23 cellular contexts compared by ENCODE assay signal in the genomic region with DNA sequence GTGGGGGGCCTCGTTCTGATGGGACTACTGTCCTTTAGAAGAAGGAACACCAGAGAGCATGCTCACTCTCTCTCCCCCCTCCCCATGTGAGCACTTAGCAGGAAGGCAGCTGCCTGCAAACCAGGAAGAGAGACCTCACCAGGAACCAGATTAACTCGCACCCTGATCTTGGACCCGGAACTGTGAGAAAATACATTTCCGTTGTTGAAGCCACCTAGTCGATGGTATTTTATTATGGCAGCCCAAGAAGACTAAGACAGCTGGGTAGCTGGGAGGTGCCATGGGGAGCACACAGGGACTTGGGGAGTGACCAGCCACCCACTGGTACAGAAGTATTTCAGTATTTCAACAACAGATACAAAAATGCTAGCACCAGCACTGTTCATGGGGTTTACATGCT. TPM values are rescaled to one million over a fixed set of nuclear protein-coding genes. Genes with fewer than 3 reads are reported as not detected.
A peak's percentile ranks its signal among the peaks of the same experiment; 100 is the strongest.
DNase-seq lines count a peak whose midpoint lies in the region; ATAC-seq and TF ChIP-seq lines count a peak whose summit lies in the region.
"Had no signal": no experiment of that assay in that cellular context is flagged by ENCODE, and none has a peak within 500 bp of the region (broad histone marks: within the 10 kb centered on the region; RNA-seq: fewer than 3 reads in every experiment).

No MANE protein-coding gene starts in this region.

- no peak overlapping the region for H3K27ac Mint-ChIP-seq in activated T-cell treated with anti-CD3 and anti-CD28 coated beads, Interleukin-2, amount 50 U/mL, for 24 hours
- H3K27ac Mint-ChIP-seq in activated T-cell treated with anti-CD3 and anti-CD28 coated beads, Interleukin-2, amount 50 U/mL, for 72 hours, result no peak overlapping the region
- H3K27ac Mint-ChIP-seq in endothelial cell (ENCODE audit: unreplicated experiment), result peak overlapping the region; percentile 54
- H3K27ac Mint-ChIP-seq: activated CD8-positive, alpha-beta memory T cell treated with anti-CD3 and anti-CD28 coated beads, Interleukin-2, amount 10 ng/mL, durations not matched to agents 7 days and 5 days had no signal

- peaks cover 9% of the 10 kb centered on the region for H3K36me3 Mint-ChIP-seq in activated T-cell treated with anti-CD3 and anti-CD28 coated beads, Interleukin-2, amount 50 U/mL, for 24 hours (ENCODE audit: low read depth)
- H3K36me3 Mint-ChIP-seq in activated T-cell treated with anti-CD3 and anti-CD28 coated beads, Interleukin-2, amount 50 U/mL, for 72 hours (ENCODE audit: insufficient read depth in 2 of 2), result peaks cover 0 to 2% of the 10 kb centered on the region in 2 donors
- H3K36me3 Mint-ChIP-seq in endothelial cell (ENCODE audit: low read depth, unreplicated experiment), result peaks cover 6% of the 10 kb centered on the region

- H3K4me1 Mint-ChIP-seq in activated T-cell treated with anti-CD3 and anti-CD28 coated beads, Interleukin-2, amount 50 U/mL, for 24 hours (ENCODE audit: low read depth), result peaks cover 61% of the 10 kb centered on the region
- peaks cover 52% of the 10 kb centered on the region for H3K4me1 Mint-ChIP-seq in activated T-cell treated with anti-CD3 and anti-CD28 coated beads, Interleukin-2, amount 50 U/mL, for 72 hours (ENCODE audit: low read depth)
- peaks cover 47% of the 10 kb centered on the region for H3K4me1 Mint-ChIP-seq in endothelial cell (ENCODE audit: unreplicated experiment)

- no TSS peak for BruUV-seq in Panc1 (replicated peaks; lab: Mats Ljungman, UMichigan)

- POLR2A ChIA-PET in Panc1 (lab: Charles Lee), result no interaction called here

- 75 to 76% methylated on average over 5 of the region's 5 CpGs for WGBS in body of pancreas, 2 donors

- intact Hi-C loops in Panc1 (cut with micrococcal nuclease; ENCODE audit: unreplicated experiment) (no loop called here), body of pancreas (cut with DNase I) (no loop called here)

- H3K4me1 ChIP-seq in Panc1 (ENCODE audit: control insufficient read depth, insufficient read depth, low read length) (peaks cover 32% of the 10 kb centered on the region), body of pancreas (peaks cover 22% of the 10 kb centered on the region)

- DNase-seq in activated T-cell treated with anti-CD3 and anti-CD28 coated beads, Interleukin-2, amount 50 U/mL, for 24 hours, result peak; percentile 19
- DNase-seq in activated T-cell treated with anti-CD3 and anti-CD28 coated beads, Interleukin-2, amount 50 U/mL, for 72 hours, result no peak
- DNase-seq in Panc1 (ENCODE audit: low read depth, low spot score), result no peak
- no peak for DNase-seq in endothelial cell (ENCODE audit: low spot score)
- peak; percentile 18 for DNase-seq in stimulated activated CD8-positive, alpha-beta memory T cell treated with anti-CD3 and anti-CD28 coated beads, Interleukin-4, amount 100 ng/mL, for 48 hours
- DNase-seq in erythroblast (lab: John Stamatoyannopoulos, UW), result no peak
- DNase-seq in GM03348 (ENCODE audit: low spot score), result no peak
- no peak for DNase-seq in body of pancreas
- DNase-seq: activated CD4-positive, alpha-beta T cell treated with anti-CD3 and anti-CD28 coated beads, Interleukin-2, amount 50 U/mL, for 1 hour; activated CD8-positive, alpha-beta memory T cell treated with anti-CD3 and anti-CD28 coated beads, Interleukin-2, amount 10 ng/mL, durations not matched to agents 7 days and 5 days; AML-193; cortex of kidney; kidney glomerular epithelial cell; NCI-H1694 treated with DMSO at 0.1 percent for 48 hours; NCI-H2171; NCI-H510A treated with DMSO at 0.1 percent for 48 hours; nucleus accumbens; SIG-M5; T-helper 1 cell; upper lobe of right lung had no signal

- H3K27me3 Mint-ChIP-seq in activated T-cell treated with anti-CD3 and anti-CD28 coated beads, Interleukin-2, amount 50 U/mL, for 24 hours, result no peaks in the 10 kb centered on the region
- no peaks in the 10 kb centered on the region for H3K27me3 Mint-ChIP-seq in activated T-cell treated with anti-CD3 and anti-CD28 coated beads, Interleukin-2, amount 50 U/mL, for 72 hours (ENCODE audit: low read depth)
- peaks cover 9% of the 10 kb centered on the region for H3K27me3 Mint-ChIP-seq in endothelial cell (ENCODE audit: unreplicated experiment)
- H3K27me3 Mint-ChIP-seq: activated CD8-positive, alpha-beta memory T cell treated with anti-CD3 and anti-CD28 coated beads, Interleukin-2, amount 10 ng/mL, durations not matched to agents 7 days and 5 days had no signal

- TF ChIP-seq CTCF in Panc1 (IDR thresholded peaks at IDR 0.05) (no peak), endothelial cell (IDR thresholded peaks at IDR 0.05; ENCODE audit: unreplicated experiment) (no peak), body of pancreas (IDR thresholded peaks at IDR 0.05) (no peak)

- CTCF ChIA-PET in Panc1 (lab: Charles Lee), result no interaction called here

- no peak overlapping the region for H3K4me3 Mint-ChIP-seq in activated T-cell treated with anti-CD3 and anti-CD28 coated beads, Interleukin-2, amount 50 U/mL, for 24 hours
- H3K4me3 Mint-ChIP-seq in activated T-cell treated with anti-CD3 and anti-CD28 coated beads, Interleukin-2, amount 50 U/mL, for 72 hours, result no peak overlapping the region
- no peak overlapping the region for H3K4me3 Mint-ChIP-seq in endothelial cell (ENCODE audit: unreplicated experiment)
- H3K4me3 Mint-ChIP-seq: activated CD8-positive, alpha-beta memory T cell treated with anti-CD3 and anti-CD28 coated beads, Interleukin-2, amount 10 ng/mL, durations not matched to agents 7 days and 5 days had no signal

- H3K27ac ChIP-seq in Panc1 (ENCODE audit: low read length), result peak overlapping the region; percentile 63
- H3K27ac ChIP-seq in body of pancreas, result no peak overlapping the region
- H3K27ac ChIP-seq: breast epithelium, KMS-11, upper lobe of right lung had no signal

- ATAC-seq in activated T-cell treated with anti-CD3 and anti-CD28 coated beads, Interleukin-2, amount 50 U/mL, for 72 hours (replicated peaks in 1 of 2), result no peak
- ATAC-seq in Panc1 (no peak), body of pancreas (no peak)
- ATAC-seq: activated CD8-positive, alpha-beta memory T cell treated with anti-CD3 and anti-CD28 coated beads, Interleukin-2, amount 10 ng/mL, durations not matched to agents 7 days and 5 days had no signal

- H3K4me3 ChIP-seq in Panc1 (ENCODE audit: low read depth in 2 of 2, low read length in 2 of 2) (no peak overlapping the region), body of pancreas (no peak overlapping the region)
- H3K4me3 ChIP-seq: breast epithelium, lung, upper lobe of right lung had no signal

- H3K36me3 ChIP-seq in Panc1 (ENCODE audit: control insufficient read depth, insufficient read depth, low read length) (no peaks in the 10 kb centered on the region), body of pancreas (replicated peaks in 1 of 2; ENCODE audit: insufficient read depth in 1 of 2, low read depth in 2 of 2) (no peaks in the 10 kb centered on the region)
- H3K36me3 ChIP-seq: breast epithelium, upper lobe of right lung had no signal

- H3K9me3 Mint-ChIP-seq in activated T-cell treated with anti-CD3 and anti-CD28 coated beads, Interleukin-2, amount 50 U/mL, for 24 hours, result no peaks in the 10 kb centered on the region
- H3K9me3 Mint-ChIP-seq in activated T-cell treated with anti-CD3 and anti-CD28 coated beads, Interleukin-2, amount 50 U/mL, for 72 hours, result no peaks in the 10 kb centered on the region
- no peaks in the 10 kb centered on the region for H3K9me3 Mint-ChIP-seq in endothelial cell (ENCODE audit: unreplicated experiment)

- in situ Hi-C loops in Panc1 (cut with HindIII; ENCODE audit: low pct_unique_long_range_greater_than_20kb, low sequenced_read_pairs), result no loop called here

- TF ChIP-seq POLR2A in erythroblast (IDR thresholded peaks at IDR 0.05; ENCODE audit: low read length) (no peak), body of pancreas (IDR thresholded peaks at IDR 0.05) (no peak)

- H3K9me3 ChIP-seq in Panc1 (ENCODE audit: control insufficient read depth, insufficient read depth, low read depth, low read length), result no peaks in the 10 kb centered on the region
- no peaks in the 10 kb centered on the region for H3K9me3 ChIP-seq in body of pancreas
- H3K9me3 ChIP-seq: breast epithelium, upper lobe of right lung had no signal

- H3K27me3 ChIP-seq in Panc1 (ENCODE audit: control insufficient read depth, insufficient read depth, low read length) (no peaks in the 10 kb centered on the region), body of pancreas (no peaks in the 10 kb centered on the region)
- H3K27me3 ChIP-seq: breast epithelium, upper lobe of right lung had no signal

RNA-seq across cellular contexts. Expression of a gene that starts 59.0 kb away (rescaled TPM):
- total RNA-seq in activated T-cell treated with anti-CD3 and anti-CD28 coated beads, Interleukin-2, amount 50 U/mL, for 72 hours, result 10 to 100 TPM; 11.3 to 13.8 TPM
- 6.1 TPM for total RNA-seq in Panc1 (2021; ENCODE audit: unreplicated experiment)
- 3.7 TPM for polyA plus RNA-seq in Panc1 (2012; ENCODE audit: insufficient read length)
- 8.1 TPM for total RNA-seq in endothelial cell (ENCODE audit: unreplicated experiment)
- total RNA-seq in body of pancreas, result 1 to 10 TPM; 2.0 to 4.2 TPM

Comparison
In these comparisons a context has a peak if more than half of its experiments do, and no peak if none do; other contexts are left out.
1. DNase-seq: peak in activated T-cell treated with anti-CD3 and anti-CD28 coated beads, Interleukin-2, amount 50 U/mL, for 24 hours (single experiment) and stimulated activated CD8-positive, alpha-beta memory T cell treated with anti-CD3 and anti-CD28 coated beads, Interleukin-4, amount 100 ng/mL, for 48 hours (single experiment); none in activated T-cell treated with anti-CD3 and anti-CD28 coated beads, Interleukin-2, amount 50 U/mL, for 72 hours (0 of 2), Panc1 (single experiment), endothelial cell (single experiment), erythroblast (0 of 2), GM03348 (single experiment) and body of pancreas (0 of 4).